ENCODE assay signal across 8 cellular contexts in the genomic region with DNA sequence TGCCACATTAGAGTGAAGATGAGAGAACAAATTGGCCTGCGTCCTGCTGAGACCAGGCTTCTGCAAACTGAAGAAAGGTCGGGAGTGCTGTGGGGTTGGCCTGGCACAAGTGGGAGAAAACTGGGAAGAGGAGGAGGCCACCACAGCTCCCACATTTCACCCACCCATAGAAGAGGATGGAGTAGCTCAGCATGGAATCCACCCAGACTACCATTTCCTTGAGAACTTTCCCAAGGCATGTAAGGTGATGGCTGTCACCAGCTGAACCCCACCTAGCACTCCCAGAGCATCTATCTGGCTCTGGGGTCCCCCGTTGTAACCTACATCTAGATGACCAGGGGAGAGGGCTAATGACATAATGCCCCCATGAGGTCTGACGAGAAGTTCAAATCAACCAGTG.
"Had no signal": no experiment of that assay in that cellular context is flagged by ENCODE, and none has a peak within 500 bp of the region (broad histone marks: within the 10 kb centered on the region; RNA-seq: fewer than 3 reads in every experiment).

No MANE protein-coding gene starts in this region.

- H3K4me1 ChIP-seq: HAP-1 had no signal

- H3K4me1 Mint-ChIP-seq: GM23338, H9 had no signal

- H3K9me3 Mint-ChIP-seq: GM23338, H9 had no signal

- H3K27ac ChIP-seq: GM23248 had no signal

- DNase-seq: GM23248, GOT3, H7, H9, HCEC 1CT, HFFc6 had no signal

- H3K27ac Mint-ChIP-seq: GM23338, H9, HFFc6 had no signal

- H3K4me3 ChIP-seq: GM23248, GM23338, HAP-1 had no signal

- H3K4me3 Mint-ChIP-seq: GM23338, H9, HFFc6 had no signal

- H2AFZ ChIP-seq: GM23248, GM23338 had no signal

- H3K4me2 ChIP-seq: GM23338 had no signal

- H3K9me3 ChIP-seq: HAP-1 had no signal

- H3K36me3 ChIP-seq: HAP-1 had no signal
